ENCODE assay signal across 16 cellular contexts in the genomic region with DNA sequence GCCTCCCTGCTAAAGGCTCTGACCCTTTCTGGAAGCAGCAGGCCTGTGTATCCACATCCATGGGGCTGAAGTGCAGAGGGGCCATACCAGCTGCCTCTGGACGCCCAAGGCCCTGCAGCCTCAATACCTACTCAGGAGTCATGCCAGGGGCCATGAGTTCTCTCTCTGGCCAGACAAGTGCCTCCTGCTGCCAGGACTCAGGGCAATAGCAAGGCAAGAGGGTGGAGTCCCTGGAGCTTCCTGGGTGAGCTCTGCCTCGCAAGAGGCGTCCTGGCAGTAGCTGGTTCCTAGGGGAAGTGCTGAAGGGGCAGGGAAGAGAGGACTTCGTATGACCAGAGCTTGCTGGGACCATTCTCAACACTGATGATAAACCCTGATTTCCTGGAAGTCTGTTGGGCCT. TPM values are rescaled to one million over a fixed set of nuclear protein-coding genes. Genes with fewer than 3 reads are reported as not detected.
A peak's percentile ranks its signal among the peaks of the same experiment; 100 is the strongest.
DNase-seq lines count a peak whose midpoint lies in the region; ATAC-seq and TF ChIP-seq lines count a peak whose summit lies in the region.
"Had no signal": no experiment of that assay in that cellular context is flagged by ENCODE, and none has a peak within 500 bp of the region (broad histone marks: within the 10 kb centered on the region; RNA-seq: fewer than 3 reads in every experiment).

No MANE protein-coding gene starts in this region.

- H3K79me2 ChIP-seq in GM23338 (replicated peaks; ENCODE audit: insufficient read depth): no peaks in the 10 kb centered on the region

- no peaks in the 10 kb centered on the region for H3F3A ChIP-seq in GM23338 (replicated peaks; ENCODE audit: low read depth)

- no peaks in the 10 kb centered on the region for H3K9me2 ChIP-seq in GM23338 (ENCODE audit: insufficient read depth)

- peak overlapping the region; percentile 80 for H3K27ac ChIP-seq in stomach smooth muscle (ENCODE audit: low read length)
- no peak overlapping the region for H3K27ac ChIP-seq in GM23338 (ENCODE audit: low read depth)
- H3K27ac ChIP-seq: foreskin keratinocyte had no signal

- intact Hi-C loops in dendritic cell treated with granulocyte-macrophage colony-stimulating factor and Interleukin-4, amounts not matched to agents 40 ng/mL and 50 ng/mL, for 4 days (cut with micrococcal nuclease): no loop called here
- intact Hi-C loops in mucosa of descending colon (cut with DNase I, micrococcal nuclease): no loop called here
- intact Hi-C loops in activated T-helper 2 cell treated with anti-CD3 and anti-CD28 coated beads, Interferon-gamma antibody, Interleukin-2, Interleukin-4, amounts not matched to agents 10 μg/mL and 5 μg/mL and 100 μg/mL, durations not matched to agents 14 hours and 24 hours and 36 hours (cut with micrococcal nuclease): no loop called here

- TF ChIP-seq CTCF in mucosa of descending colon (IDR thresholded peaks at IDR 0.05) (no peak), GM23338 (conservative IDR thresholded peaks at IDR 0.05; ENCODE audit: low read depth in 2 of 2) (no peak)

- H4K20me1 ChIP-seq in GM23338 (replicated peaks; ENCODE audit: insufficient read depth): no peaks in the 10 kb centered on the region

- DNase-seq in NCI-H69 (lab: John Stamatoyannopoulos, UW) (peak; percentile 12), mucosa of descending colon (peak in 1 of 3 donors; percentile 37), SHP77 treated with DMSO at 0.1 percent for 48 hours (lab: John Stamatoyannopoulos, UW) (no peak), H4 (ENCODE audit: low spot score) (no peak), GM23338 (ENCODE audit: low spot score) (no peak)
- no peak for DNase-seq in activated T-helper 2 cell treated with anti-CD3 and anti-CD28 coated beads, Interferon-gamma antibody, Interleukin-2, Interleukin-4, amounts not matched to agents 10 μg/mL and 5 μg/mL and 100 μg/mL, durations not matched to agents 14 hours and 24 hours and 36 hours (ENCODE audit: low spot score)
- DNase-seq: activated CD4-positive, alpha-beta memory T cell treated with anti-CD3 and anti-CD28 coated beads, Interleukin-2, amount 10 ng/mL, durations not matched to agents 7 days and 5 days; Caco-2; effector CD8-positive, alpha-beta T cell; foreskin keratinocyte; NCI-H2081; T1000 had no signal

- peaks cover 66% of the 10 kb centered on the region for H3K4me1 Mint-ChIP-seq in dendritic cell treated with granulocyte-macrophage colony-stimulating factor and Interleukin-4, amounts not matched to agents 40 ng/mL and 50 ng/mL, for 4 days (ENCODE audit: low read depth)
- peaks cover 1% of the 10 kb centered on the region for H3K4me1 Mint-ChIP-seq in activated T-helper 2 cell treated with anti-CD3 and anti-CD28 coated beads, Interferon-gamma antibody, Interleukin-2, Interleukin-4, amounts not matched to agents 10 μg/mL and 5 μg/mL and 100 μg/mL, durations not matched to agents 14 hours and 24 hours and 36 hours (ENCODE audit: low read depth)
- H3K4me1 Mint-ChIP-seq in GM23338: peaks cover 27% of the 10 kb centered on the region

- no peaks in the 10 kb centered on the region for H3K36me3 Mint-ChIP-seq in dendritic cell treated with granulocyte-macrophage colony-stimulating factor and Interleukin-4, amounts not matched to agents 40 ng/mL and 50 ng/mL, for 4 days (ENCODE audit: low read depth)
- no peaks in the 10 kb centered on the region for H3K36me3 Mint-ChIP-seq in activated T-helper 2 cell treated with anti-CD3 and anti-CD28 coated beads, Interferon-gamma antibody, Interleukin-2, Interleukin-4, amounts not matched to agents 10 μg/mL and 5 μg/mL and 100 μg/mL, durations not matched to agents 14 hours and 24 hours and 36 hours (ENCODE audit: low read depth)
- no peaks in the 10 kb centered on the region for H3K36me3 Mint-ChIP-seq in GM23338 (ENCODE audit: low read depth)

- peaks cover 20% of the 10 kb centered on the region for H3K4me1 ChIP-seq in mucosa of descending colon (ENCODE audit: low read depth)
- peaks cover 51% of the 10 kb centered on the region for H3K4me1 ChIP-seq in stomach smooth muscle (ENCODE audit: control insufficient read depth, insufficient read depth, low read length)
- H3K4me1 ChIP-seq in GM23338 (ENCODE audit: insufficient read depth): peaks cover 16% of the 10 kb centered on the region; the same call in 1 of the 2 replicates
- H3K4me1 ChIP-seq: Caco-2, foreskin keratinocyte had no signal

- no peak overlapping the region for H3K4me3 ChIP-seq in mucosa of descending colon
- peak overlapping the region; percentile 27 to 54 for H3K4me3 ChIP-seq in stomach smooth muscle (ENCODE audit: low read length in 2 of 2)
- H3K4me3 ChIP-seq in GM23338: no peak overlapping the region
- H3K4me3 ChIP-seq: pancreas had no signal

- peaks cover 17% of the 10 kb centered on the region for H3K27me3 Mint-ChIP-seq in dendritic cell treated with granulocyte-macrophage colony-stimulating factor and Interleukin-4, amounts not matched to agents 40 ng/mL and 50 ng/mL, for 4 days
- no peaks in the 10 kb centered on the region for H3K27me3 Mint-ChIP-seq in activated T-helper 2 cell treated with anti-CD3 and anti-CD28 coated beads, Interferon-gamma antibody, Interleukin-2, Interleukin-4, amounts not matched to agents 10 μg/mL and 5 μg/mL and 100 μg/mL, durations not matched to agents 14 hours and 24 hours and 36 hours (ENCODE audit: low read depth)
- peaks cover 14% of the 10 kb centered on the region for H3K27me3 Mint-ChIP-seq in GM23338 (ENCODE audit: insufficient read depth, low read depth, poor library complexity)
- H3K27me3 Mint-ChIP-seq: activated CD4-positive, alpha-beta memory T cell treated with anti-CD3 and anti-CD28 coated beads, Interleukin-2, amount 10 ng/mL, durations not matched to agents 7 days and 5 days had no signal

- H3K27me3 ChIP-seq in stomach smooth muscle (ENCODE audit: control insufficient read depth in 1 of 2, insufficient read depth in 2 of 2, low read length in 2 of 2): no peaks in the 10 kb centered on the region
- H3K27me3 ChIP-seq in GM23338 (ENCODE audit: insufficient read depth): no peaks in the 10 kb centered on the region
- H3K27me3 ChIP-seq: foreskin keratinocyte, pancreas had no signal

- H2AFZ ChIP-seq in GM23338: no peak overlapping the region

- peak overlapping the region in 1 of 2 donors; percentile 21 for H3K9ac ChIP-seq in stomach smooth muscle (ENCODE audit: low read length in 2 of 2)

- no peak overlapping the region for H3K4me3 Mint-ChIP-seq in dendritic cell treated with granulocyte-macrophage colony-stimulating factor and Interleukin-4, amounts not matched to agents 40 ng/mL and 50 ng/mL, for 4 days
- H3K4me3 Mint-ChIP-seq in activated T-helper 2 cell treated with anti-CD3 and anti-CD28 coated beads, Interferon-gamma antibody, Interleukin-2, Interleukin-4, amounts not matched to agents 10 μg/mL and 5 μg/mL and 100 μg/mL, durations not matched to agents 14 hours and 24 hours and 36 hours (ENCODE audit: low read depth): no peak overlapping the region
- H3K4me3 Mint-ChIP-seq in GM23338: no peak overlapping the region
- H3K4me3 Mint-ChIP-seq: activated CD4-positive, alpha-beta memory T cell treated with anti-CD3 and anti-CD28 coated beads, Interleukin-2, amount 10 ng/mL, durations not matched to agents 7 days and 5 days; activated T-helper 1 cell treated with anti-CD3 and anti-CD28 coated beads, Interleukin-12 subunit alpha, Interleukin-12 subunit beta, Interleukin-2, Interleukin-4 antibody, amounts not matched to agents 30 ng/mL and 10 ng/mL and 1 ng/mL, durations not matched to agents 14 hours and 24 hours and 36 hours had no signal

- H3K9me3 Mint-ChIP-seq in dendritic cell treated with granulocyte-macrophage colony-stimulating factor and Interleukin-4, amounts not matched to agents 40 ng/mL and 50 ng/mL, for 4 days: no peaks in the 10 kb centered on the region
- H3K9me3 Mint-ChIP-seq in activated T-helper 2 cell treated with anti-CD3 and anti-CD28 coated beads, Interferon-gamma antibody, Interleukin-2, Interleukin-4, amounts not matched to agents 10 μg/mL and 5 μg/mL and 100 μg/mL, durations not matched to agents 14 hours and 24 hours and 36 hours: no peaks in the 10 kb centered on the region
- no peaks in the 10 kb centered on the region for H3K9me3 Mint-ChIP-seq in GM23338
- H3K9me3 Mint-ChIP-seq: activated CD4-positive, alpha-beta memory T cell treated with anti-CD3 and anti-CD28 coated beads, Interleukin-2, amount 10 ng/mL, durations not matched to agents 7 days and 5 days; activated T-helper 1 cell treated with anti-CD3 and anti-CD28 coated beads, Interleukin-12 subunit alpha, Interleukin-12 subunit beta, Interleukin-2, Interleukin-4 antibody, amounts not matched to agents 30 ng/mL and 10 ng/mL and 1 ng/mL, durations not matched to agents 14 hours and 24 hours and 36 hours had no signal

- ATAC-seq in mucosa of descending colon (peak; percentile 23), GM23338 (no peak)

- no peaks in the 10 kb centered on the region for H3K9me3 ChIP-seq in mucosa of descending colon
- no peaks in the 10 kb centered on the region for H3K9me3 ChIP-seq in stomach smooth muscle (ENCODE audit: control insufficient read depth in 2 of 2, low read length in 2 of 2)
- H3K9me3 ChIP-seq: Caco-2, pancreas had no signal

- no peaks in the 10 kb centered on the region for H3K36me3 ChIP-seq in mucosa of descending colon (ENCODE audit: low read depth)
- no peaks in the 10 kb centered on the region for H3K36me3 ChIP-seq in stomach smooth muscle (ENCODE audit: control insufficient read depth in 2 of 2, insufficient read depth in 2 of 2, low read length in 2 of 2)
- no peaks in the 10 kb centered on the region for H3K36me3 ChIP-seq in GM23338 (ENCODE audit: insufficient read depth)
- H3K36me3 ChIP-seq: pancreas had no signal

- H3K4me2 ChIP-seq in GM23338: no peak overlapping the region

- H3K27ac Mint-ChIP-seq in dendritic cell treated with granulocyte-macrophage colony-stimulating factor and Interleukin-4, amounts not matched to agents 40 ng/mL and 50 ng/mL, for 4 days: peak overlapping the region; percentile 35
- H3K27ac Mint-ChIP-seq in activated T-helper 2 cell treated with anti-CD3 and anti-CD28 coated beads, Interferon-gamma antibody, Interleukin-2, Interleukin-4, amounts not matched to agents 10 μg/mL and 5 μg/mL and 100 μg/mL, durations not matched to agents 14 hours and 24 hours and 36 hours: no peak overlapping the region
- no peak overlapping the region for H3K27ac Mint-ChIP-seq in GM23338
- H3K27ac Mint-ChIP-seq: activated CD4-positive, alpha-beta memory T cell treated with anti-CD3 and anti-CD28 coated beads, Interleukin-2, amount 10 ng/mL, durations not matched to agents 7 days and 5 days; activated T-helper 1 cell treated with anti-CD3 and anti-CD28 coated beads, Interleukin-12 subunit alpha, Interleukin-12 subunit beta, Interleukin-2, Interleukin-4 antibody, amounts not matched to agents 30 ng/mL and 10 ng/mL and 1 ng/mL, durations not matched to agents 14 hours and 24 hours and 36 hours had no signal

RNA-seq across cellular contexts. Expression of gene ENDOU, which starts 10.9 kb away (rescaled TPM):
- total RNA-seq in mucosa of descending colon: under 1 TPM in 2 of 3 donors, not detected in 1; 0.19 to 0.31 TPM
- total RNA-seq in activated T-helper 2 cell treated with anti-CD3 and anti-CD28 coated beads, Interferon-gamma antibody, Interleukin-2, Interleukin-4, amounts not matched to agents 10 μg/mL and 5 μg/mL and 100 μg/mL, durations not matched to agents 14 hours and 24 hours and 36 hours: not detected in 2 replicates
- not detected in 2 replicates for total RNA-seq in H4 (2014; rRNA removed; shearing (Covaris generic))
- total RNA-seq in GM23338 (2014; rRNA removed; shearing (Covaris generic)): not detected in 2 replicates
- not detected in 2 replicates for polyA plus RNA-seq in GM23338 (2016; fragmentation: Nextera tagmentation; extraction: Ambion mirVana)
- total RNA-seq: activated CD4-positive, alpha-beta memory T cell treated with anti-CD3 and anti-CD28 coated beads, Interleukin-2, amount 10 ng/mL, durations not matched to agents 7 days and 5 days; activated T-helper 1 cell treated with anti-CD3 and anti-CD28 coated beads, Interleukin-12 subunit alpha, Interleukin-12 subunit beta, Interleukin-2, Interleukin-4 antibody, amounts not matched to agents 30 ng/mL and 10 ng/mL and 1 ng/mL, durations not matched to agents 14 hours and 24 hours and 36 hours had no signal

RNA-seq across cellular contexts. Expression of gene RAPGEF3, which starts 22.5 kb away (rescaled TPM):
- total RNA-seq in mucosa of descending colon: 10 to 100 TPM in 2 of 3 donors, 1 to 10 TPM in 1; 9.5 to 15.6 (median 11.4) TPM
- total RNA-seq in activated T-helper 2 cell treated with anti-CD3 and anti-CD28 coated beads, Interferon-gamma antibody, Interleukin-2, Interleukin-4, amounts not matched to agents 10 μg/mL and 5 μg/mL and 100 μg/mL, durations not matched to agents 14 hours and 24 hours and 36 hours: 1.8 and 2.7 TPM in 2 replicates
- total RNA-seq in H4 (2014; rRNA removed; shearing (Covaris generic)): 2.0 and 3.0 TPM in 2 replicates
- total RNA-seq in GM23338 (2014; rRNA removed; shearing (Covaris generic)): 10.4 and 11.8 TPM in 2 replicates
- polyA plus RNA-seq in GM23338 (2016; fragmentation: Nextera tagmentation; extraction: Ambion mirVana): 2.3 and 3.0 TPM in 2 replicates

RNA-seq across cellular contexts. Expression of gene RPAP3, which starts 30.4 kb away (rescaled TPM):
- 10 to 100 TPM; 16.5 to 26.0 (median 20.0) TPM for total RNA-seq in mucosa of descending colon
- 57.4 and 58.7 TPM in 2 replicates for total RNA-seq in activated T-helper 2 cell treated with anti-CD3 and anti-CD28 coated beads, Interferon-gamma antibody, Interleukin-2, Interleukin-4, amounts not matched to agents 10 μg/mL and 5 μg/mL and 100 μg/mL, durations not matched to agents 14 hours and 24 hours and 36 hours
- 29.9 and 41.6 TPM in 2 replicates for total RNA-seq in H4 (2014; rRNA removed; shearing (Covaris generic))
- total RNA-seq in GM23338 (2014; rRNA removed; shearing (Covaris generic)): 29.0 and 31.4 TPM in 2 replicates
- polyA plus RNA-seq in GM23338 (2016; fragmentation: Nextera tagmentation; extraction: Ambion mirVana): 62.4 and 69.9 TPM in 2 replicates

RNA-seq across cellular contexts. Expression of gene SLC48A1, which starts 36.8 kb away (rescaled TPM):
- 10 to 100 TPM; 17.2 to 35.4 (median 19.1) TPM for total RNA-seq in mucosa of descending colon
- total RNA-seq in activated T-helper 2 cell treated with anti-CD3 and anti-CD28 coated beads, Interferon-gamma antibody, Interleukin-2, Interleukin-4, amounts not matched to agents 10 μg/mL and 5 μg/mL and 100 μg/mL, durations not matched to agents 14 hours and 24 hours and 36 hours: 7.3 and 7.4 TPM in 2 replicates
- total RNA-seq in H4 (2014; rRNA removed; shearing (Covaris generic)): 11.9 and 14.0 TPM in 2 replicates
- 9.0 and 16.8 TPM in 2 replicates for total RNA-seq in GM23338 (2014; rRNA removed; shearing (Covaris generic))
- 5.8 TPM in 2 replicates for polyA plus RNA-seq in GM23338 (2016; fragmentation: Nextera tagmentation; extraction: Ambion mirVana)

Comparison
In these comparisons a context has a peak if more than half of its experiments do, and no peak if none do; other contexts are left out.
1. H3K4me3 ChIP-seq: peak in stomach smooth muscle (2 of 2); none in mucosa of descending colon (single experiment) and GM23338 (single experiment).